Comparison of ENCODE assay signal across 15 cellular contexts in genomic region chr5:88830567-88830966, GRCh38. TPM values are rescaled to one million over a fixed set of nuclear protein-coding genes. Genes with fewer than 3 reads are reported as not detected.
DNase-seq lines count a peak whose midpoint lies in the region; ATAC-seq, FAIRE-seq and TF ChIP-seq lines count a peak whose summit lies in the region.
"Had no signal": no experiment of that assay in that cellular context is flagged by ENCODE, and none has a peak within 500 bp of the region (broad histone marks: within the 10 kb centered on the region; RNA-seq: fewer than 3 reads in every experiment).

No MANE protein-coding gene starts in this region.

- no peaks in the 10 kb centered on the region for H3K36me3 ChIP-seq in Loucy (ENCODE audit: insufficient read depth, low read length)
- no peaks in the 10 kb centered on the region for H3K36me3 ChIP-seq in endothelial cell of umbilical vein (ENCODE audit: control insufficient read depth in 2 of 2, extremely low read depth in 1 of 2, insufficient read depth in 2 of 2, low read length in 2 of 2)
- H3K36me3 ChIP-seq in vagina = no peaks in the 10 kb centered on the region

- dilution Hi-C loops in endothelial cell of umbilical vein (cut with MboI; ENCODE audit: extremely low pct_ligation_motif_present, low sequenced_read_pairs) = no loop called here

- TF ChIP-seq CTCF in Loucy (conservative IDR thresholded peaks at IDR 0.05; ENCODE audit: low read length) (no peak), endothelial cell of umbilical vein (IDR thresholded peaks at IDR 0.05; ENCODE audit: extremely low read depth in 1 of 2, insufficient read depth in 1 of 2, low read depth in 1 of 2, low read length in 2 of 2) (no peak), vagina (IDR thresholded peaks at IDR 0.05) (no peak)

- H3K4me1 ChIP-seq in Loucy (ENCODE audit: insufficient read depth, low read length, poor library complexity, severe bottlenecking) = peaks cover 58% of the 10 kb centered on the region
- H3K4me1 ChIP-seq in endothelial cell of umbilical vein (ENCODE audit: control insufficient read depth, extremely low read depth, insufficient read depth, low read length) = peaks cover 74% of the 10 kb centered on the region
- peaks cover 13% of the 10 kb centered on the region for H3K4me1 ChIP-seq in vagina

- H3K4me3 ChIP-seq in Loucy (ENCODE audit: low read length, poor library complexity, severe bottlenecking) = no peak overlapping the region
- no peak overlapping the region for H3K4me3 ChIP-seq in endothelial cell of umbilical vein (replicated peaks in 1 of 3; ENCODE audit: insufficient read depth in 1 of 3, low read depth in 1 of 3, low read length in 3 of 3)
- no peak overlapping the region for H3K4me3 ChIP-seq in vagina

- H3K4me2 ChIP-seq in Loucy (ENCODE audit: low read depth, low read length, poor library complexity, severe bottlenecking) (no peak overlapping the region), endothelial cell of umbilical vein (ENCODE audit: insufficient read depth, low read length) (no peak overlapping the region)

- peaks cover 65% of the 10 kb centered on the region for H3K4me1 Mint-ChIP-seq in stimulated activated naive CD8-positive, alpha-beta T cell treated with anti-CD3 and anti-CD28 coated beads, Interleukin-15, amount 100 ng/mL, for 72 hours

- H3K27ac Mint-ChIP-seq in stimulated activated naive CD8-positive, alpha-beta T cell treated with anti-CD3 and anti-CD28 coated beads, Interleukin-15, amount 100 ng/mL, for 72 hours = no peak overlapping the region
- H3K27ac Mint-ChIP-seq: activated T-cell treated with anti-CD3 and anti-CD28 coated beads, Interleukin-2, amount 50 U/mL, for 72 hours; naive thymus-derived CD4-positive, alpha-beta T cell; WTC11 had no signal

- CTCF ChIA-PET in endothelial cell of umbilical vein (lab: Charles Lee) = interaction anchor here (0.7 to 2.9 kb wide), 6 partner anchors 7 to 101 kb away, joined by 3 to 13 read pairs (median 8); partner anchors contain the start of gene MEF2C

- POLR2A ChIA-PET in endothelial cell of umbilical vein (lab: Charles Lee) = no interaction called here

- no peaks in the 10 kb centered on the region for H3K27me3 ChIP-seq in Loucy (ENCODE audit: insufficient read depth, low read length, poor library complexity, severe bottlenecking)
- H3K27me3 ChIP-seq in endothelial cell of umbilical vein (ENCODE audit: control insufficient read depth in 2 of 2, insufficient read depth in 2 of 2, low read length in 2 of 2) = no peaks in the 10 kb centered on the region
- H3K27me3 ChIP-seq in vagina = no peaks in the 10 kb centered on the region

- intact Hi-C loops in endothelial cell of umbilical vein (cut with micrococcal nuclease) = no loop called here
- intact Hi-C loops in vagina (cut with DNase I) = no loop called here

- no peaks in the 10 kb centered on the region for H3K9me2 ChIP-seq in Loucy (replicated peaks; ENCODE audit: low read depth, low read length)

- peak overlapping the region; percentile 94 for H3K27ac ChIP-seq in endothelial cell of umbilical vein (ENCODE audit: insufficient read depth, low read depth, low read length)
- H3K27ac ChIP-seq in vagina = peak overlapping the region; percentile 43

- peaks cover 24% of the 10 kb centered on the region for H3F3A ChIP-seq in Loucy (ENCODE audit: low read depth)

- no peaks in the 10 kb centered on the region for H3K9me3 Mint-ChIP-seq in stimulated activated naive CD8-positive, alpha-beta T cell treated with anti-CD3 and anti-CD28 coated beads, Interleukin-15, amount 100 ng/mL, for 72 hours
- H3K9me3 Mint-ChIP-seq: activated T-cell treated with anti-CD3 and anti-CD28 coated beads, Interleukin-2, amount 50 U/mL, for 72 hours; WTC11 had no signal

- H2AFZ ChIP-seq in Loucy (ENCODE audit: low read length) = peak overlapping the region; percentile 59
- H2AFZ ChIP-seq in endothelial cell of umbilical vein (ENCODE audit: low read depth, low read length) = no peak overlapping the region

- no peak for FAIRE-seq in endothelial cell of umbilical vein (lab: Jason Lieb, UNC)
- FAIRE-seq: keratinocyte had no signal

- H3K79me2 ChIP-seq in Loucy (ENCODE audit: insufficient read depth, low read length) = 0 out of 2 replicates have a peak, but pooled peaks cover 4% of the 10 kb centered on the region
- H3K79me2 ChIP-seq in endothelial cell of umbilical vein (ENCODE audit: control insufficient read depth, insufficient read depth, low read length) = peaks cover 9% of the 10 kb centered on the region

- H3K9me1 ChIP-seq in endothelial cell of umbilical vein (replicated peaks; ENCODE audit: control insufficient read depth, extremely low read depth, insufficient read depth, low read length) = no peaks in the 10 kb centered on the region

- H4K20me1 ChIP-seq in Loucy (ENCODE audit: insufficient read depth, low read length, poor library complexity, severe bottlenecking) (no peaks in the 10 kb centered on the region), endothelial cell of umbilical vein (replicated peaks; ENCODE audit: control insufficient read depth, extremely low read depth, insufficient read depth, low read length) (no peaks in the 10 kb centered on the region)

- TF ChIP-seq POLR2A in endothelial cell of umbilical vein (IDR thresholded peaks at IDR 0.05; ENCODE audit: low read depth, low read length) = no peak
- no peak for TF ChIP-seq POLR2A in vagina (IDR thresholded peaks at IDR 0.05)

- no peaks in the 10 kb centered on the region for H3K9me3 ChIP-seq in Loucy (ENCODE audit: insufficient read depth, low read depth, low read length)
- no peaks in the 10 kb centered on the region for H3K9me3 ChIP-seq in endothelial cell of umbilical vein (replicated peaks; ENCODE audit: control insufficient read depth, insufficient read depth, low read length)
- no peaks in the 10 kb centered on the region for H3K9me3 ChIP-seq in vagina

- H3K4me3 Mint-ChIP-seq in stimulated activated naive CD8-positive, alpha-beta T cell treated with anti-CD3 and anti-CD28 coated beads, Interleukin-15, amount 100 ng/mL, for 72 hours = no peak overlapping the region
- H3K4me3 Mint-ChIP-seq: activated T-cell treated with anti-CD3 and anti-CD28 coated beads, Interleukin-2, amount 50 U/mL, for 72 hours; naive thymus-derived CD4-positive, alpha-beta T cell; WTC11 had no signal

- H3K9ac ChIP-seq in Loucy (ENCODE audit: low read depth, low read length, poor library complexity, severe bottlenecking) (no peak overlapping the region), endothelial cell of umbilical vein (replicated peaks; ENCODE audit: extremely low read depth, insufficient read depth, low read length) (peak overlapping the region; percentile 59)

- ATAC-seq in stimulated activated naive CD8-positive, alpha-beta T cell treated with anti-CD3 and anti-CD28 coated beads, Interleukin-15, amount 100 ng/mL, for 72 hours = peak; percentile 53
- ATAC-seq in stimulated activated naive CD8-positive, alpha-beta T cell treated with anti-CD3 and anti-CD28 coated beads, Interleukin-15, Interleukin-2, amounts not matched to agents 100 U/mL and 50 U/mL, for 24 hours = no peak
- ATAC-seq: naive thymus-derived CD4-positive, alpha-beta T cell; sciatic nerve; WTC11 had no signal

- BruUV-seq in endothelial cell of umbilical vein (replicated peaks; lab: Mats Ljungman, UMichigan) = no TSS peak

- H3K27me3 Mint-ChIP-seq in stimulated activated naive CD8-positive, alpha-beta T cell treated with anti-CD3 and anti-CD28 coated beads, Interleukin-15, amount 100 ng/mL, for 72 hours = no peaks in the 10 kb centered on the region

- no peak for DNase-seq in stimulated activated naive CD8-positive, alpha-beta T cell treated with anti-CD3 and anti-CD28 coated beads, Interleukin-15, amount 100 ng/mL, for 72 hours
- DNase-seq in stimulated activated naive CD8-positive, alpha-beta T cell treated with anti-CD3 and anti-CD28 coated beads, Interleukin-15, Interleukin-2, amounts not matched to agents 100 U/mL and 50 U/mL, for 24 hours = no peak
- no peak for DNase-seq in endothelial cell of umbilical vein (ENCODE audit: low read depth, low spot score)
- DNase-seq in vagina (ENCODE audit: extremely low spot score in 2 of 2) = no peak
- DNase-seq in NCI-H187 (lab: John Stamatoyannopoulos, UW) = no peak
- DNase-seq in NCI-H446 treated with DMSO at 0.1 percent for 48 hours (lab: John Stamatoyannopoulos, UW) = no peak
- no peak for DNase-seq in anterior cingulate cortex (lab: John Stamatoyannopoulos, UW)
- DNase-seq: NCI-H526 treated with DMSO at 0.1 percent for 48 hours had no signal

TF ChIP-seq in endothelial cell of umbilical vein, 7 proteins besides CTCF, POLR2A, EP300 and RAD21:
- no peak for TF ChIP-seq JUN (IDR thresholded peaks at IDR 0.05; ENCODE audit: borderline replicate concordance, insufficient read depth, insufficient read length, low read depth)
- TF ChIP-seq EZH2 (IDR thresholded peaks at IDR 0.05; ENCODE audit: borderline replicate concordance, low read depth, low read length, severe bottlenecking) = no peak
- TF ChIP-seq POLR2AphosphoS5 (IDR thresholded peaks at IDR 0.05; ENCODE audit: insufficient read depth, low read depth, low read length) = no peak
- no peak for TF ChIP-seq GATA2 (IDR thresholded peaks at IDR 0.05; ENCODE audit: insufficient read depth, insufficient read length, low read depth, low read length)
- no peak for TF ChIP-seq FOS (IDR thresholded peaks at IDR 0.05; ENCODE audit: borderline replicate concordance, insufficient read depth, low read length)
- TF ChIP-seq MAX (IDR thresholded peaks at IDR 0.05; ENCODE audit: insufficient read depth, insufficient read length) = no peak
- no peak for TF ChIP-seq MYC (IDR thresholded peaks at IDR 0.05; ENCODE audit: low read depth, low read length)

RNA-seq across cellular contexts. Expression of gene MEF2C, which starts 52.4 kb away (rescaled TPM):
- 58.3 and 67.7 TPM in 2 replicates for total RNA-seq in endothelial cell of umbilical vein
- polyA plus RNA-seq in endothelial cell of umbilical vein = 16.1 and 21.2 TPM in 2 replicates
- 13.3 and 14.3 TPM in 2 replicates for polyA plus RNA-seq in endothelial cell of umbilical vein (2011; cell fraction: cytosol; rRNA removed)
- 25.1 and 28.5 TPM in 2 replicates for polyA plus RNA-seq in endothelial cell of umbilical vein (2011; cell fraction: nucleus; rRNA removed)
- polyA plus RNA-seq in endothelial cell of umbilical vein (2012) = 15.1 and 19.4 TPM in 2 replicates
- polyA minus RNA-seq in endothelial cell of umbilical vein = 73.3 and 86.9 TPM in 2 replicates
- polyA minus RNA-seq in endothelial cell of umbilical vein (2011; cell fraction: cytosol; rRNA and poly(A)+ RNA removed) = not detected
- 155 and 171 TPM in 2 replicates for polyA minus RNA-seq in endothelial cell of umbilical vein (2011; cell fraction: nucleus; rRNA and poly(A)+ RNA removed)
- 22.3 TPM for total RNA-seq in vagina
- total RNA-seq: G401 had no signal
